21 cellular contexts compared by ENCODE assay signal in genomic region chr11:87235366-87235765, GRCh38.
"Had no signal": no experiment of that assay in that cellular context is flagged by ENCODE, and none has a peak within 500 bp of the region (broad histone marks: within the 10 kb centered on the region; RNA-seq: fewer than 3 reads in every experiment).

No MANE protein-coding gene starts in this region.

- H3K27ac Mint-ChIP-seq: IgD-negative memory B cell had no signal

- H3K9me3 ChIP-seq: SJSA1 had no signal

- H3K27me3 Mint-ChIP-seq: IgD-negative memory B cell had no signal

- H3K27ac ChIP-seq: HL-60, KMS-11, SJSA1, SK-N-MC had no signal

- ATAC-seq: K562 had no signal

- H3K9ac ChIP-seq: KMS-11 had no signal

- H3K36me3 ChIP-seq: SJSA1 had no signal

- H3K4me1 ChIP-seq: SJSA1 had no signal

- H3K4me3 ChIP-seq: K562, SJSA1, SK-N-MC had no signal

- H3K4me3 Mint-ChIP-seq: IgD-negative memory B cell had no signal

- DNase-seq: Kasumi-1, MM.1S, NCI-H1092 treated with DMSO at 0.1 percent for 48 hours, NCI-H1436 treated with DMSO at 0.1 percent for 48 hours, NCI-H1694 treated with DMSO at 0.1 percent for 48 hours, NCI-H1930, NCI-H2081, NCI-H2107, NCI-H2227 treated with DMSO at 0.1 percent for 48 hours, NCI-H524, NCI-H526 treated with DMSO at 0.1 percent for 48 hours, NCI-H748 treated with DMSO at 0.1 percent for 48 hours, Right ventricle myocardium superior, RPMI8226, SIG-M5 had no signal

- H3K27me3 ChIP-seq: SJSA1 had no signal
